1 cellular context compared by ENCODE assay signal in the genomic region with DNA sequence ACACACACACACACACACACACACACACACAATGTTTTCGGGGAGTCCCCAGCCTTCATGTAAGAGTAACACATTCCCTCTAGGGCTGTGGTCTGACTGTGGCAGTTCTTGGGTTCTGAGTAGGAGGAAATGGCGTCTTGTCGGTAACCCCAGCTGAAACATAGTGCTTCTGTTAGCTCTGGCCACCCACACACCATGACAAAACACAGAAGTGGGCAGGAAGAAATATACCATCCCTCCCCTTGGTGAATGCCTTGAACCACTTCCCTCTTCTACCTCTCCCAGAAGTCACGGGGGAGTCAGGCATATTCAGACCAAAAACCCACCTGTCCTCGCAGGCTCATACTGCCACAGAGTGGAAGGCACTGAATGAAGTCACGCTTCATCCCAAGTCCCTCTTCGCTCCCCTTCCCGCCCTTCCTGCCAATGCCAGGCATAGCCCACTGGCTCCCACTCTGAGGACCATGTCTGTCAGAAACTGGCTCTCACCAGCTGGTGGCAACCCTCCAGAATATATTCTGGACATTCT.
A peak's percentile ranks its signal among the peaks of the same experiment; 100 is the strongest.
TF ChIP-seq lines count a peak whose summit lies in the region.

No MANE protein-coding gene starts in this region.

TF ChIP-seq in GM12878, 131 proteins besides CTCF, POLR2A, EP300 and RAD21 (continued from another document):
- TF ChIP-seq SRF (IDR thresholded peaks at IDR 0.05; ENCODE audit: low read depth in 2 of 2, low read length in 2 of 2) (no peak), RUNX3 (IDR thresholded peaks at IDR 0.05; ENCODE audit: low read length) (peak; percentile 91), CEBPB (IDR thresholded peaks at IDR 0.05; ENCODE audit: borderline replicate concordance in 1 of 2, low read depth in 2 of 2, low read length in 2 of 2) (no peak), CBFB (IDR thresholded peaks at IDR 0.05; ENCODE audit: low read depth) (no peak), ETV6 (conservative IDR thresholded peaks at IDR 0.05 in 1 of 2, IDR thresholded peaks at IDR 0.05 in 1 of 2; ENCODE audit: borderline replicate concordance in 1 of 2, low read depth in 1 of 2) (no peak), EED (IDR thresholded peaks at IDR 0.05; ENCODE audit: low read depth) (peak; percentile 57), HDGF (IDR thresholded peaks at IDR 0.05) (peak; percentile 70; the same call in 1 of the 2 replicates), NFXL1 (IDR thresholded peaks at IDR 0.05; ENCODE audit: borderline replicate concordance) (no peak), NFIC (IDR thresholded peaks at IDR 0.05; ENCODE audit: low read depth, low read length) (0 out of 2 replicates have a peak, but pooled peaks have one; percentile 15), TAF1 (IDR thresholded peaks at IDR 0.05; ENCODE audit: borderline replicate concordance, low read depth, low read length) (peak; percentile 35; the same call in 1 of the 2 replicates), ZZZ3 (IDR thresholded peaks at IDR 0.05; ENCODE audit: control insufficient read depth, insufficient read length, low read depth) (no peak), RBBP5 (conservative IDR thresholded peaks at IDR 0.05) (no peak), PBX3 (IDR thresholded peaks at IDR 0.05; ENCODE audit: insufficient replicate concordance, low read depth, low read length) (no peak), DPF2 (IDR thresholded peaks at IDR 0.05) (peak; percentile 94), POLR2AphosphoS5 (IDR thresholded peaks at IDR 0.05; ENCODE audit: low read length) (0 out of 2 replicates have a peak, but pooled peaks have one; percentile 22), USF2 (IDR thresholded peaks at IDR 0.05; ENCODE audit: borderline replicate concordance, low read depth, low read length) (no peak), SP1 (IDR thresholded peaks at IDR 0.05; ENCODE audit: low read depth, low read length) (no peak), SUZ12 (IDR thresholded peaks at IDR 0.05; ENCODE audit: unreplicated experiment) (no peak), RB1 (IDR thresholded peaks at IDR 0.05; ENCODE audit: borderline replicate concordance) (no peak), SMC3 (IDR thresholded peaks at IDR 0.05; ENCODE audit: borderline replicate concordance, low read length) (no peak), ZNF217 (IDR thresholded peaks at IDR 0.05) (0 out of 2 replicates have a peak, but pooled peaks have one; percentile 30), IKZF1 (conservative IDR thresholded peaks at IDR 0.05) (peak; percentile 91), CREB1 (IDR thresholded peaks at IDR 0.05; ENCODE audit: low read depth) (peak; percentile 77), HDAC6 (IDR thresholded peaks at IDR 0.05; ENCODE audit: unreplicated experiment) (no peak)
- TF ChIP-seq, protein P1, sequence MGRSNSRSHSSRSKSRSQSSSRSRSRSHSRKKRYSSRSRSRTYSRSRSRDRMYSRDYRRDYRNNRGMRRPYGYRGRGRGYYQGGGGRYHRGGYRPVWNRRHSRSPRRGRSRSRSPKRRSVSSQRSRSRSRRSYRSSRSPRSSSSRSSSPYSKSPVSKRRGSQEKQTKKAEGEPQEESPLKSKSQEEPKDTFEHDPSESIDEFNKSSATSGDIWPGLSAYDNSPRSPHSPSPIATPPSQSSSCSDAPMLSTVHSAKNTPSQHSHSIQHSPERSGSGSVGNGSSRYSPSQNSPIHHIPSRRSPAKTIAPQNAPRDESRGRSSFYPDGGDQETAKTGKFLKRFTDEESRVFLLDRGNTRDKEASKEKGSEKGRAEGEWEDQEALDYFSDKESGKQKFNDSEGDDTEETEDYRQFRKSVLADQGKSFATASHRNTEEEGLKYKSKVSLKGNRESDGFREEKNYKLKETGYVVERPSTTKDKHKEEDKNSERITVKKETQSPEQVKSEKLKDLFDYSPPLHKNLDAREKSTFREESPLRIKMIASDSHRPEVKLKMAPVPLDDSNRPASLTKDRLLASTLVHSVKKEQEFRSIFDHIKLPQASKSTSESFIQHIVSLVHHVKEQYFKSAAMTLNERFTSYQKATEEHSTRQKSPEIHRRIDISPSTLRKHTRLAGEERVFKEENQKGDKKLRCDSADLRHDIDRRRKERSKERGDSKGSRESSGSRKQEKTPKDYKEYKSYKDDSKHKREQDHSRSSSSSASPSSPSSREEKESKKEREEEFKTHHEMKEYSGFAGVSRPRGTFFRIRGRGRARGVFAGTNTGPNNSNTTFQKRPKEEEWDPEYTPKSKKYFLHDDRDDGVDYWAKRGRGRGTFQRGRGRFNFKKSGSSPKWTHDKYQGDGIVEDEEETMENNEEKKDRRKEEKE (IDR thresholded peaks at IDR 0.05), result no peak
